8 cellular contexts compared by ENCODE assay signal in genomic region chr17:66255112-66255511, GRCh38. TPM values are rescaled to one million over a fixed set of nuclear protein-coding genes. Genes with fewer than 3 reads are reported as not detected.
DNase-seq lines count a peak whose midpoint lies in the region; ATAC-seq and TF ChIP-seq lines count a peak whose summit lies in the region.

No MANE protein-coding gene starts in this region.

- no peaks in the 10 kb centered on the region for H3K36me3 ChIP-seq in BJ (ENCODE audit: control insufficient read depth, insufficient read depth, low read length)

- peaks cover 16% of the 10 kb centered on the region for H3K4me1 Mint-ChIP-seq in T-helper 1 cell treated with Interleukin-12 subunit alpha and Interleukin-12 subunit beta and Interleukin-4 antibody, amounts not matched to agents 30 μg/mL and 1 μg/mL, for 36 hours (ENCODE audit: low read depth)

- H3K36me3 Mint-ChIP-seq in T-helper 1 cell treated with Interleukin-12 subunit alpha and Interleukin-12 subunit beta and Interleukin-4 antibody, amounts not matched to agents 30 μg/mL and 1 μg/mL, for 36 hours (ENCODE audit: low read depth): no peaks in the 10 kb centered on the region

- TF ChIP-seq CTCF in BJ (IDR thresholded peaks at IDR 0.05; ENCODE audit: insufficient read depth, low read depth, low read length): peak; percentile 70
- TF ChIP-seq CTCF in dorsolateral prefrontal cortex (IDR thresholded peaks at IDR 0.05 in 54 of 56, conservative IDR thresholded peaks at IDR 0.05 in 2 of 56; ENCODE audit: low read depth in 1 of 56, partially characterized antibody in 56 of 56): peak; percentile 36 to 95 (median 83)
- TF ChIP-seq CTCF in lower leg skin (IDR thresholded peaks at IDR 0.05): peak in 1 of 3 donors; percentile 17

- no peaks in the 10 kb centered on the region for H3K9me3 Mint-ChIP-seq in T-helper 1 cell treated with Interleukin-12 subunit alpha and Interleukin-12 subunit beta and Interleukin-4 antibody, amounts not matched to agents 30 μg/mL and 1 μg/mL, for 36 hours

- DNase-seq in BJ (ENCODE audit: low read depth): no peak
- peak; percentile 38 for DNase-seq in NCI-H146 treated with DMSO at 0.1 percent for 48 hours (lab: John Stamatoyannopoulos, UW; ENCODE audit: unreplicated experiment)
- peak in 2 of 10 donors; percentile 6 to 36 for DNase-seq in dorsolateral prefrontal cortex
- peak; percentile 94 for DNase-seq in medulla oblongata (ENCODE audit: extremely low spot score)
- DNase-seq in lower leg skin (ENCODE audit: low spot score in 2 of 2): no peak

- H3K4me3 ChIP-seq in BJ (ENCODE audit: low read depth, low read length): no peak overlapping the region
- H3K4me3 ChIP-seq in dorsolateral prefrontal cortex: peak overlapping the region in 1 of 59 donors; percentile 6
- no peak overlapping the region for H3K4me3 ChIP-seq in lower leg skin (ENCODE audit: low read depth, poor library complexity, severe bottlenecking)

- peak overlapping the region; percentile 82 for H3K27ac Mint-ChIP-seq in T-helper 1 cell treated with Interleukin-12 subunit alpha and Interleukin-12 subunit beta and Interleukin-4 antibody, amounts not matched to agents 30 μg/mL and 1 μg/mL, for 36 hours

- no peaks in the 10 kb centered on the region for H3K27me3 ChIP-seq in BJ (ENCODE audit: control insufficient read depth, insufficient read depth, low read length)
- no peaks in the 10 kb centered on the region for H3K27me3 ChIP-seq in dorsolateral prefrontal cortex

- TF ChIP-seq POLR2A in lower leg skin (IDR thresholded peaks at IDR 0.05): no peak

- 23 to 24% methylated on average over 4 of the region's 4 CpGs for WGBS in lower leg skin, 2 donors

- intact Hi-C loops in dorsolateral prefrontal cortex (cut with DNase I): loop anchor here (1.0 to 5.0 kb wide), 4 partner anchors 310 to 419 kb away; no protein-coding TSS in a partner anchor
- intact Hi-C loops in lower leg skin (cut with DNase I; ENCODE audit: low total_unique reads): no loop called here

- H3K27ac ChIP-seq in dorsolateral prefrontal cortex: no peak overlapping the region

- H3K27me3 Mint-ChIP-seq in T-helper 1 cell treated with Interleukin-12 subunit alpha and Interleukin-12 subunit beta and Interleukin-4 antibody, amounts not matched to agents 30 μg/mL and 1 μg/mL, for 36 hours (ENCODE audit: low read depth): no peaks in the 10 kb centered on the region

- peak overlapping the region; percentile 59 for H3K4me3 Mint-ChIP-seq in T-helper 1 cell treated with Interleukin-12 subunit alpha and Interleukin-12 subunit beta and Interleukin-4 antibody, amounts not matched to agents 30 μg/mL and 1 μg/mL, for 36 hours

- ATAC-seq in GM18499 (IDR thresholded peaks at IDR 0.05; ENCODE audit: insufficient read depth, unreplicated experiment): peak; percentile 75
- ATAC-seq in HG03108 (IDR thresholded peaks at IDR 0.05; ENCODE audit: unreplicated experiment): no peak

- CTCF ChIA-PET in BJ (lab: Yijun Ruan, JAX): interaction anchor here (0.8 to 3.9 kb wide), 13 partner anchors 9 to 419 kb away, joined by 3 to 12 read pairs (median 3); no protein-coding TSS in a partner anchor

- POLR2A ChIA-PET in BJ (lab: Charles Lee): no interaction called here

RNA-seq across cellular contexts. Expression of gene APOH, which starts 25.9 kb away (rescaled TPM):
- not detected in 2 replicates for polyA plus RNA-seq in BJ (2011; rRNA removed)
- polyA minus RNA-seq in BJ (2011; rRNA and poly(A)+ RNA removed): not detected in 2 replicates
- not detected for total RNA-seq in dorsolateral prefrontal cortex
- not detected for total RNA-seq in lower leg skin

RNA-seq across cellular contexts. Expression of gene PRKCA, which starts 47.3 kb away (rescaled TPM):
- 38.7 and 46.9 TPM in 2 replicates for polyA plus RNA-seq in BJ (2011; rRNA removed)
- polyA minus RNA-seq in BJ (2011; rRNA and poly(A)+ RNA removed): 42.8 and 47.5 TPM in 2 replicates
- total RNA-seq in dorsolateral prefrontal cortex: 100 to 1,000 TPM in 119 of 120 experiments, 10 to 100 TPM in 1; 90.6 to 208 (median 152) TPM
- 10 to 100 TPM in 3 of 4 donors, 1 to 10 TPM in 1; 9.6 to 15.5 (median 11.1) TPM for total RNA-seq in lower leg skin

Comparison
In these comparisons a context has a peak if more than half of its experiments do, and no peak if none do; other contexts are left out.
1. DNase-seq: peak in NCI-H146 treated with DMSO at 0.1 percent for 48 hours (single experiment) and medulla oblongata (single experiment); none in BJ (single experiment) and lower leg skin (0 of 2).
2. RNA of gene PRKCA, which starts 47.3 kb away (total RNA-seq): 90.6 to 208 TPM in dorsolateral prefrontal cortex; 9.6 to 15.5 TPM in lower leg skin; every median in the first group is over 4 times any median in the second.